1 cellular context compared by ENCODE assay signal in genomic region chr13:112716461-112716820, GRCh38.
TF ChIP-seq lines count a peak whose summit lies in the region.

No MANE protein-coding gene starts in this region.

TF ChIP-seq in IMR-90, 13 proteins besides CTCF, POLR2A, EP300 and RAD21 (continued from another document):
- TF ChIP-seq MAZ (IDR thresholded peaks at IDR 0.05; ENCODE audit: borderline replicate concordance, low read depth, low read length) (no peak), CEBPB (IDR thresholded peaks at IDR 0.05; ENCODE audit: low read depth, low read length) (no peak), ELK1 (IDR thresholded peaks at IDR 0.05; ENCODE audit: borderline replicate concordance, low read depth, low read length) (no peak), RCOR1 (IDR thresholded peaks at IDR 0.05; ENCODE audit: insufficient replicate concordance, low read length) (no peak), FOS (IDR thresholded peaks at IDR 0.05; ENCODE audit: low read depth, low read length) (no peak), USF2 (IDR thresholded peaks at IDR 0.05; ENCODE audit: low read depth, low read length) (no peak)
